1 cellular context compared by ENCODE assay signal in genomic region chr10:84196083-84196482, GRCh38.
TF ChIP-seq lines count a peak whose summit lies in the region.

No MANE protein-coding gene starts in this region.

TF ChIP-seq in HEK293, 187 proteins besides CTCF, POLR2A, EP300 and RAD21 (continued from another document):
- TF ChIP-seq, protein P1, sequence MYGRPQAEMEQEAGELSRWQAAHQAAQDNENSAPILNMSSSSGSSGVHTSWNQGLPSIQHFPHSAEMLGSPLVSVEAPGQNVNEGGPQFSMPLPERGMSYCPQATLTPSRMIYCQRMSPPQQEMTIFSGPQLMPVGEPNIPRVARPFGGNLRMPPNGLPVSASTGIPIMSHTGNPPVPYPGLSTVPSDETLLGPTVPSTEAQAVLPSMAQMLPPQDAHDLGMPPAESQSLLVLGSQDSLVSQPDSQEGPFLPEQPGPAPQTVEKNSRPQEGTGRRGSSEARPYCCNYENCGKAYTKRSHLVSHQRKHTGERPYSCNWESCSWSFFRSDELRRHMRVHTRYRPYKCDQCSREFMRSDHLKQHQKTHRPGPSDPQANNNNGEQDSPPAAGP (tag by site-specific recombination; IDR thresholded peaks at IDR 0.05), result peak; percentile 73; the same call in 1 of the 2 replicates
- TF ChIP-seq, protein P2, sequence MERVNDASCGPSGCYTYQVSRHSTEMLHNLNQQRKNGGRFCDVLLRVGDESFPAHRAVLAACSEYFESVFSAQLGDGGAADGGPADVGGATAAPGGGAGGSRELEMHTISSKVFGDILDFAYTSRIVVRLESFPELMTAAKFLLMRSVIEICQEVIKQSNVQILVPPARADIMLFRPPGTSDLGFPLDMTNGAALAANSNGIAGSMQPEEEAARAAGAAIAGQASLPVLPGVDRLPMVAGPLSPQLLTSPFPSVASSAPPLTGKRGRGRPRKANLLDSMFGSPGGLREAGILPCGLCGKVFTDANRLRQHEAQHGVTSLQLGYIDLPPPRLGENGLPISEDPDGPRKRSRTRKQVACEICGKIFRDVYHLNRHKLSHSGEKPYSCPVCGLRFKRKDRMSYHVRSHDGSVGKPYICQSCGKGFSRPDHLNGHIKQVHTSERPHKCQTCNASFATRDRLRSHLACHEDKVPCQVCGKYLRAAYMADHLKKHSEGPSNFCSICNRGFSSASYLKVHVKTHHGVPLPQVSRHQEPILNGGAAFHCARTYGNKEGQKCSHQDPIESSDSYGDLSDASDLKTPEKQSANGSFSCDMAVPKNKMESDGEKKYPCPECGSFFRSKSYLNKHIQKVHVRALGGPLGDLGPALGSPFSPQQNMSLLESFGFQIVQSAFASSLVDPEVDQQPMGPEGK (tag by site-specific recombination; IDR thresholded peaks at IDR 0.05), result no peak
- TF ChIP-seq, protein P3, sequence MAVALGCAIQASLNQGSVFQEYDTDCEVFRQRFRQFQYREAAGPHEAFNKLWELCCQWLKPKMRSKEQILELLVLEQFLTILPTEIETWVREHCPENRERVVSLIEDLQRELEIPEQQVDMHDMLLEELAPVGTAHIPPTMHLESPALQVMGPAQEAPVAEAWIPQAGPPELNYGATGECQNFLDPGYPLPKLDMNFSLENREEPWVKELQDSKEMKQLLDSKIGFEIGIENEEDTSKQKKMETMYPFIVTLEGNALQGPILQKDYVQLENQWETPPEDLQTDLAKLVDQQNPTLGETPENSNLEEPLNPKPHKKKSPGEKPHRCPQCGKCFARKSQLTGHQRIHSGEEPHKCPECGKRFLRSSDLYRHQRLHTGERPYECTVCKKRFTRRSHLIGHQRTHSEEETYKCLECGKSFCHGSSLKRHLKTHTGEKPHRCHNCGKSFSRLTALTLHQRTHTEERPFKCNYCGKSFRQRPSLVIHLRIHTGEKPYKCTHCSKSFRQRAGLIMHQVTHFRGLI (tag by site-specific recombination; IDR thresholded peaks at IDR 0.05), result peak; percentile 69; the same call in 1 of the 2 replicates
- TF ChIP-seq ZBTB8A (tag by site-specific recombination; IDR thresholded peaks at IDR 0.05) (0 out of 2 replicates have a peak, but pooled peaks have one; percentile 28), TRIM28 (IDR thresholded peaks at IDR 0.05; ENCODE audit: borderline replicate concordance, low read length) (peak; percentile 74; the same call in 1 of the 2 replicates), ZXDB (tag by site-specific recombination; IDR thresholded peaks at IDR 0.05) (peak; percentile 23; the same call in 1 of the 2 replicates), ZNF202 (tag by site-specific recombination; IDR thresholded peaks at IDR 0.05; ENCODE audit: borderline replicate concordance) (no peak), ZNF791 (tag by site-specific recombination; IDR thresholded peaks at IDR 0.05) (no peak), FEZF1 (tag by site-specific recombination; IDR thresholded peaks at IDR 0.05) (peak; percentile 75), ZNF600 (tag by site-specific recombination; IDR thresholded peaks at IDR 0.05) (peak; percentile 91), ZNF10 (tag by site-specific recombination; IDR thresholded peaks at IDR 0.05) (0 out of 2 replicates have a peak, but pooled peaks have one; percentile 33), ZNF707 (tag by site-specific recombination; IDR thresholded peaks at IDR 0.05) (no peak), ZNF146 (tag by site-specific recombination; IDR thresholded peaks at IDR 0.05) (no peak), ZNF645 (tag by site-specific recombination; IDR thresholded peaks at IDR 0.05) (no peak), SP7 (tag by site-specific recombination; IDR thresholded peaks at IDR 0.05) (peak; percentile 40; the same call in 1 of the 2 replicates), ZNF843 (tag by site-specific recombination; IDR thresholded peaks at IDR 0.05) (peak; percentile 61), ZNF140 (tag by site-specific recombination; IDR thresholded peaks at IDR 0.05) (no peak), IKZF3 (tag by site-specific recombination; IDR thresholded peaks at IDR 0.05) (0 out of 2 replicates have a peak, but pooled peaks have one; percentile 49), OSR2 (tag by site-specific recombination; IDR thresholded peaks at IDR 0.05) (peak; percentile 69), ZNF366 (tag by site-specific recombination; conservative IDR thresholded peaks at IDR 0.05) (peak; percentile 24; the same call in 1 of the 2 replicates), ZNF76 (tag by site-specific recombination; IDR thresholded peaks at IDR 0.05; ENCODE audit: borderline replicate concordance, low read depth) (0 out of 2 replicates have a peak, but pooled peaks have one; percentile 25)
- TF ChIP-seq, protein P4, sequence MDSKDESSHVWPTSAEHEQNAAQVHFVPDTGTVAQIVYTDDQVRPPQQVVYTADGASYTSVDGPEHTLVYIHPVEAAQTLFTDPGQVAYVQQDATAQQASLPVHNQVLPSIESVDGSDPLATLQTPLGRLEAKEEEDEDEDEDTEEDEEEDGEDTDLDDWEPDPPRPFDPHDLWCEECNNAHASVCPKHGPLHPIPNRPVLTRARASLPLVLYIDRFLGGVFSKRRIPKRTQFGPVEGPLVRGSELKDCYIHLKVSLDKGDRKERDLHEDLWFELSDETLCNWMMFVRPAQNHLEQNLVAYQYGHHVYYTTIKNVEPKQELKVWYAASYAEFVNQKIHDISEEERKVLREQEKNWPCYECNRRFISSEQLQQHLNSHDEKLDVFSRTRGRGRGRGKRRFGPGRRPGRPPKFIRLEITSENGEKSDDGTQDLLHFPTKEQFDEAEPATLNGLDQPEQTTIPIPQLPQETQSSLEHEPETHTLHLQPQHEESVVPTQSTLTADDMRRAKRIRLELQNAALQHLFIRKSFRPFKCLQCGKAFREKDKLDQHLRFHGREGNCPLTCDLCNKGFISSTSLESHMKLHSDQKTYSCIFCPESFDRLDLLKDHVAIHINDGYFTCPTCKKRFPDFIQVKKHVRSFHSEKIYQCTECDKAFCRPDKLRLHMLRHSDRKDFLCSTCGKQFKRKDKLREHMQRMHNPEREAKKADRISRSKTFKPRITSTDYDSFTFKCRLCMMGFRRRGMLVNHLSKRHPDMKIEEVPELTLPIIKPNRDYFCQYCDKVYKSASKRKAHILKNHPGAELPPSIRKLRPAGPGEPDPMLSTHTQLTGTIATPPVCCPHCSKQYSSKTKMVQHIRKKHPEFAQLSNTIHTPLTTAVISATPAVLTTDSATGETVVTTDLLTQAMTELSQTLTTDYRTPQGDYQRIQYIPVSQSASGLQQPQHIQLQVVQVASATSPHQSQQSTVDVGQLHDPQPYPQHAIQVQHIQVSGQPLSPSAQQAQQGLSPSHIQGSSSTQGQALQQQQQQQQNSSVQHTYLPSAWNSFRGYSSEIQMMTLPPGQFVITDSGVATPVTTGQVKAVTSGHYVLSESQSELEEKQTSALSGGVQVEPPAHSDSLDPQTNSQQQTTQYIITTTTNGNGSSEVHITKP (tag by site-specific recombination; IDR thresholded peaks at IDR 0.05), result peak; percentile 82
- TF ChIP-seq, protein P5, sequence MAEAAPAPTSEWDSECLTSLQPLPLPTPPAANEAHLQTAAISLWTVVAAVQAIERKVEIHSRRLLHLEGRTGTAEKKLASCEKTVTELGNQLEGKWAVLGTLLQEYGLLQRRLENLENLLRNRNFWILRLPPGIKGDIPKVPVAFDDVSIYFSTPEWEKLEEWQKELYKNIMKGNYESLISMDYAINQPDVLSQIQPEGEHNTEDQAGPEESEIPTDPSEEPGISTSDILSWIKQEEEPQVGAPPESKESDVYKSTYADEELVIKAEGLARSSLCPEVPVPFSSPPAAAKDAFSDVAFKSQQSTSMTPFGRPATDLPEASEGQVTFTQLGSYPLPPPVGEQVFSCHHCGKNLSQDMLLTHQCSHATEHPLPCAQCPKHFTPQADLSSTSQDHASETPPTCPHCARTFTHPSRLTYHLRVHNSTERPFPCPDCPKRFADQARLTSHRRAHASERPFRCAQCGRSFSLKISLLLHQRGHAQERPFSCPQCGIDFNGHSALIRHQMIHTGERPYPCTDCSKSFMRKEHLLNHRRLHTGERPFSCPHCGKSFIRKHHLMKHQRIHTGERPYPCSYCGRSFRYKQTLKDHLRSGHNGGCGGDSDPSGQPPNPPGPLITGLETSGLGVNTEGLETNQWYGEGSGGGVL (tag by site-specific recombination; IDR thresholded peaks at IDR 0.05), result no peak
